ENCODE assay signal across 23 cellular contexts in the genomic region with DNA sequence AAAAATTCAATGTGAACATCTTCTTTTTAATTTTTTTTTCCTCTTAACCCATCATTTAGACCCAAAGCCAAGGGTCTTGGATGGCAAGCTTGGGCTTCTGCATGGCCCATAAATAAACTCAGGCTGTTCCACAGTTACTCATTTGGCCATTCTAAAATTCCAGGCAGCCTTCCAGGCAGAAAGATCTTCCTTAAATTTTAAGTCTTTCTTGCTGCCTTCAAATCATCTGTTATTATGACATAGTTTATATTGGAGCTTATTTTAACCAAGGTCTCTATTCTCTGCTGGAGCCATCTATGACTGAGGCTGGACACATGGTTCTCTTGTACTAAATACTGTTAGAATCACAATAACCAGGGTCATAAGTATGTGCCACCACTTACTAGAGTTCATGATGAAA.
DNase-seq lines count a peak whose midpoint lies in the region; ATAC-seq and TF ChIP-seq lines count a peak whose summit lies in the region.
"Had no signal": no experiment of that assay in that cellular context is flagged by ENCODE, and none has a peak within 500 bp of the region (broad histone marks: within the 10 kb centered on the region; RNA-seq: fewer than 3 reads in every experiment).

No MANE protein-coding gene starts in this region.

- H3K4me1 Mint-ChIP-seq in naive thymus-derived CD8-positive, alpha-beta T cell = no peaks in the 10 kb centered on the region
- H3K4me1 Mint-ChIP-seq: CD4-positive, alpha-beta memory T cell had no signal

- H3K36me3 ChIP-seq in Loucy (ENCODE audit: insufficient read depth, low read length) (no peaks in the 10 kb centered on the region), sigmoid colon (no peaks in the 10 kb centered on the region), Karpas-422 (ENCODE audit: insufficient read depth, low read length) (no peaks in the 10 kb centered on the region)
- H3K36me3 ChIP-seq: BLaER1 treated with 17β-estradiol and CSF1 and Interleukin-3, amounts not matched to agents 10 nM and 100 nM; HAP-1 had no signal

- H3K79me2 ChIP-seq in Loucy (ENCODE audit: insufficient read depth, low read length) (no peaks in the 10 kb centered on the region), Karpas-422 (ENCODE audit: low read length) (no peaks in the 10 kb centered on the region)

- H3K9me2 ChIP-seq in Loucy (replicated peaks; ENCODE audit: low read depth, low read length) = no peaks in the 10 kb centered on the region
- H3K9me2 ChIP-seq in Karpas-422 (replicated peaks; ENCODE audit: insufficient read depth, low read length) = no peaks in the 10 kb centered on the region

- H4K20me1 ChIP-seq in Loucy (ENCODE audit: insufficient read depth, low read length, poor library complexity, severe bottlenecking) (no peaks in the 10 kb centered on the region), Karpas-422 (ENCODE audit: insufficient read depth, low read depth, low read length) (no peaks in the 10 kb centered on the region)
- H4K20me1 ChIP-seq: BLaER1 treated with 17β-estradiol and CSF1 and Interleukin-3, amounts not matched to agents 10 nM and 100 nM had no signal

- no peaks in the 10 kb centered on the region for H3F3A ChIP-seq in Loucy (ENCODE audit: low read depth)

- no peak overlapping the region for H3K27ac Mint-ChIP-seq in naive thymus-derived CD8-positive, alpha-beta T cell
- H3K27ac Mint-ChIP-seq: CD4-positive, alpha-beta memory T cell had no signal

- H3K27me3 Mint-ChIP-seq in naive thymus-derived CD8-positive, alpha-beta T cell = peaks cover 0 to 11% (median 0%) of the 10 kb centered on the region in 5 donors
- H3K27me3 Mint-ChIP-seq: CD4-positive, alpha-beta memory T cell had no signal

- H3K27me3 ChIP-seq in Loucy (ENCODE audit: insufficient read depth, low read length, poor library complexity, severe bottlenecking) (no peaks in the 10 kb centered on the region), sigmoid colon (no peaks in the 10 kb centered on the region), Karpas-422 (ENCODE audit: low read length) (no peaks in the 10 kb centered on the region)
- H3K27me3 ChIP-seq: BLaER1 treated with 17β-estradiol and CSF1 and Interleukin-3, amounts not matched to agents 10 nM and 100 nM had no signal

- TF ChIP-seq EP300 in sigmoid colon (IDR thresholded peaks at IDR 0.05) = no peak

- no peaks in the 10 kb centered on the region for H3K9me3 Mint-ChIP-seq in naive thymus-derived CD8-positive, alpha-beta T cell

- TF ChIP-seq POLR2A in sigmoid colon (IDR thresholded peaks at IDR 0.05) = no peak

- no peaks in the 10 kb centered on the region for H3K36me3 Mint-ChIP-seq in naive thymus-derived CD8-positive, alpha-beta T cell
- H3K36me3 Mint-ChIP-seq: CD4-positive, alpha-beta memory T cell had no signal

- H3K4me3 Mint-ChIP-seq in naive thymus-derived CD8-positive, alpha-beta T cell = no peak overlapping the region
- H3K4me3 Mint-ChIP-seq: CD4-positive, alpha-beta memory T cell had no signal

- H2AFZ ChIP-seq in Loucy (ENCODE audit: low read length) (0 out of 2 replicates have a peak overlapping the region, but pooled peaks have one; percentile 4), Karpas-422 (ENCODE audit: low read length) (no peak overlapping the region)

- POLR2A ChIA-PET in naive thymus-derived CD8-positive, alpha-beta T cell (lab: Charles Lee) = no interaction called here

- H3K4me3 ChIP-seq in Loucy (ENCODE audit: low read length, poor library complexity, severe bottlenecking) = no peak overlapping the region
- no peak overlapping the region for H3K4me3 ChIP-seq in fibroblast of mammary gland (ENCODE audit: control insufficient read depth, low read depth, low read length)
- H3K4me3 ChIP-seq in sigmoid colon = no peak overlapping the region
- no peak overlapping the region for H3K4me3 ChIP-seq in Karpas-422 (ENCODE audit: low read length)
- H3K4me3 ChIP-seq: BLaER1 treated with 17β-estradiol and CSF1 and Interleukin-3, amounts not matched to agents 10 nM and 100 nM; HAP-1; SK-N-MC had no signal

- intact Hi-C loops in sigmoid colon (cut with DNase I) = no loop called here

- no peaks in the 10 kb centered on the region for H3K9me3 ChIP-seq in Loucy (ENCODE audit: insufficient read depth, low read depth, low read length)
- H3K9me3 ChIP-seq in sigmoid colon = no peaks in the 10 kb centered on the region
- no peaks in the 10 kb centered on the region for H3K9me3 ChIP-seq in Karpas-422 (ENCODE audit: low read length)
- H3K9me3 ChIP-seq: BLaER1 treated with 17β-estradiol and CSF1 and Interleukin-3, amounts not matched to agents 10 nM and 100 nM; Caco-2; HAP-1 had no signal

- TF ChIP-seq CTCF in Loucy (conservative IDR thresholded peaks at IDR 0.05; ENCODE audit: low read length) (no peak), fibroblast of mammary gland (conservative IDR thresholded peaks at IDR 0.05; ENCODE audit: control insufficient read depth, insufficient read depth, low read depth, low read length) (no peak), sigmoid colon (IDR thresholded peaks at IDR 0.05) (no peak)

- DNase-seq in AG20443 (ENCODE audit: low spot score) = peak; percentile 6
- DNase-seq in fibroblast of mammary gland (ENCODE audit: low read depth) = peak; percentile 12
- DNase-seq in sigmoid colon = no peak
- no peak for DNase-seq in naive thymus-derived CD8-positive, alpha-beta T cell
- no peak for DNase-seq in iPS-NIHi7 (ENCODE audit: extremely low spot score)
- DNase-seq in Karpas-422 = no peak
- DNase-seq: Caco-2; CD4-positive, alpha-beta memory T cell; DMS 273 treated with DMSO at 0.1 percent for 48 hours; DMS79 treated with DMSO at 0.1 percent for 48 hours; KBM-7; NCI-H1105; NCI-H146; NCI-H2029; NCI-H2227 treated with DMSO at 0.1 percent for 48 hours; NCI-H510A treated with DMSO at 0.1 percent for 48 hours; NCI-H748 treated with DMSO at 0.1 percent for 48 hours; NK-92 treated with Interleukin-12 subunit alpha and Interleukin-12 subunit beta, amount 100 ng/mL, for 24 hours; SHP77 treated with DMSO at 0.1 percent for 48 hours had no signal

- no peak for ATAC-seq in naive thymus-derived CD8-positive, alpha-beta T cell

- no peaks in the 10 kb centered on the region for H3K4me1 ChIP-seq in Loucy (ENCODE audit: insufficient read depth, low read length, poor library complexity, severe bottlenecking)
- peaks cover 0 to 71% (median 48%) of the 10 kb centered on the region in 4 donors for H3K4me1 ChIP-seq in sigmoid colon
- no peaks in the 10 kb centered on the region for H3K4me1 ChIP-seq in Karpas-422 (ENCODE audit: low read length)
- H3K4me1 ChIP-seq: BLaER1 treated with 17β-estradiol and CSF1 and Interleukin-3, amounts not matched to agents 10 nM and 100 nM; Caco-2; HAP-1 had no signal

- H3K4me2 ChIP-seq in Loucy (ENCODE audit: low read depth, low read length, poor library complexity, severe bottlenecking) (no peak overlapping the region), Karpas-422 (ENCODE audit: low read depth, low read length, poor library complexity, severe bottlenecking) (no peak overlapping the region)
- H3K4me2 ChIP-seq: BLaER1 treated with 17β-estradiol and CSF1 and Interleukin-3, amounts not matched to agents 10 nM and 100 nM had no signal

- H3K9ac ChIP-seq in Loucy (ENCODE audit: low read depth, low read length, poor library complexity, severe bottlenecking) (no peak overlapping the region), Karpas-422 (ENCODE audit: low read length) (no peak overlapping the region)
- H3K9ac ChIP-seq: BLaER1 treated with 17β-estradiol and CSF1 and Interleukin-3, amounts not matched to agents 10 nM and 100 nM had no signal

- peak overlapping the region; percentile 50 to 65 (median 54) for H3K27ac ChIP-seq in sigmoid colon
- no peak overlapping the region for H3K27ac ChIP-seq in Karpas-422 (ENCODE audit: low read length)
- H3K27ac ChIP-seq: BLaER1 treated with 17β-estradiol and CSF1 and Interleukin-3, amounts not matched to agents 10 nM and 100 nM; SK-N-MC had no signal

Comparison
In these comparisons a context has a peak if more than half of its experiments do, and no peak if none do; other contexts are left out.
1. DNase-seq: peak in AG20443 (single experiment) and fibroblast of mammary gland (single experiment); none in sigmoid colon (single experiment), naive thymus-derived CD8-positive, alpha-beta T cell (0 of 10), iPS-NIHi7 (single experiment) and Karpas-422 (single experiment).